ENCODE assay signal across 17 cellular contexts in genomic region chr17:36706437-36706731, GRCh38.
"Had no signal": no experiment of that assay in that cellular context is flagged by ENCODE, and none has a peak within 500 bp of the region (broad histone marks: within the 10 kb centered on the region; RNA-seq: fewer than 3 reads in every experiment).

No MANE protein-coding gene starts in this region.

- H3K9me3 Mint-ChIP-seq: activated CD4-positive, alpha-beta memory T cell treated with anti-CD3 and anti-CD28 coated beads for 36 hours; activated CD4-positive, alpha-beta T cell treated with anti-CD3 and anti-CD28 coated beads, Interleukin-2, amount 10 ng/mL, durations not matched to agents 24 days and 14 days; activated naive CD4-positive, alpha-beta T cell treated with anti-CD3 and anti-CD28 coated beads, Interleukin-2, amount 50 U/mL, for 24 hours; activated naive CD8-positive, alpha-beta T cell treated with anti-CD3 and anti-CD28 coated beads, Interleukin-2, amount 50 U/mL, for 24 hours; activated T-cell treated with anti-CD3 and anti-CD28 coated beads, Interleukin-2, amount 50 U/mL, for 4 hours; activated T-helper 17 cell treated with anti-CD3 and anti-CD28 coated beads, Interleukin-2, amount 50 U/mL, for 72 hours; central memory CD8-positive, alpha-beta T cell had no signal

- H3K36me3 ChIP-seq: breast epithelium, esophagus muscularis mucosa, left lung, lower lobe of right lung, suprapubic skin, tibial artery, upper lobe of right lung had no signal

- H3K4me1 ChIP-seq: breast epithelium, foreskin keratinocyte, left lung, lower lobe of right lung, upper lobe of right lung had no signal

- H3K4me3 ChIP-seq: breast epithelium, esophagus muscularis mucosa, left lung, lower lobe of right lung, suprapubic skin, tibial artery, upper lobe of right lung had no signal

- H3K27ac Mint-ChIP-seq: activated CD4-positive, alpha-beta memory T cell treated with anti-CD3 and anti-CD28 coated beads for 36 hours; activated CD4-positive, alpha-beta T cell treated with anti-CD3 and anti-CD28 coated beads, Interleukin-2, amount 10 ng/mL, durations not matched to agents 24 days and 14 days; activated naive CD4-positive, alpha-beta T cell treated with anti-CD3 and anti-CD28 coated beads, Interleukin-2, amount 50 U/mL, for 24 hours; activated naive CD8-positive, alpha-beta T cell treated with anti-CD3 and anti-CD28 coated beads, Interleukin-2, amount 50 U/mL, for 24 hours; activated T-helper 17 cell treated with anti-CD3 and anti-CD28 coated beads, Interleukin-2, amount 50 U/mL, for 72 hours; naive B cell had no signal

- H3K27ac ChIP-seq: breast epithelium, esophagus muscularis mucosa, foreskin keratinocyte, left lung, lower lobe of right lung, suprapubic skin, tibial artery, upper lobe of right lung had no signal

- DNase-seq: left lung, lower lobe of right lung, naive B cell, right cardiac atrium, tibial artery, upper lobe of right lung had no signal

- H3K4me1 Mint-ChIP-seq: activated CD4-positive, alpha-beta T cell treated with anti-CD3 and anti-CD28 coated beads, Interleukin-2, amount 10 ng/mL, durations not matched to agents 24 days and 14 days; activated naive CD4-positive, alpha-beta T cell treated with anti-CD3 and anti-CD28 coated beads, Interleukin-2, amount 50 U/mL, for 24 hours; activated naive CD8-positive, alpha-beta T cell treated with anti-CD3 and anti-CD28 coated beads, Interleukin-2, amount 50 U/mL, for 24 hours; activated T-helper 17 cell treated with anti-CD3 and anti-CD28 coated beads, Interleukin-2, amount 50 U/mL, for 72 hours; central memory CD8-positive, alpha-beta T cell had no signal

- H3K9me3 ChIP-seq: breast epithelium, esophagus muscularis mucosa, left lung, lower lobe of right lung, suprapubic skin, tibial artery, upper lobe of right lung had no signal

- H3K4me3 Mint-ChIP-seq: activated CD4-positive, alpha-beta memory T cell treated with anti-CD3 and anti-CD28 coated beads for 36 hours; activated CD4-positive, alpha-beta T cell treated with anti-CD3 and anti-CD28 coated beads, Interleukin-2, amount 10 ng/mL, durations not matched to agents 24 days and 14 days; activated naive CD4-positive, alpha-beta T cell treated with anti-CD3 and anti-CD28 coated beads, Interleukin-2, amount 50 U/mL, for 24 hours; activated naive CD8-positive, alpha-beta T cell treated with anti-CD3 and anti-CD28 coated beads, Interleukin-2, amount 50 U/mL, for 24 hours; activated T-cell treated with anti-CD3 and anti-CD28 coated beads, Interleukin-2, amount 50 U/mL, for 4 hours; activated T-helper 17 cell treated with anti-CD3 and anti-CD28 coated beads, Interleukin-2, amount 50 U/mL, for 72 hours; central memory CD8-positive, alpha-beta T cell; naive B cell had no signal

- H3K36me3 Mint-ChIP-seq: activated CD4-positive, alpha-beta memory T cell treated with anti-CD3 and anti-CD28 coated beads for 36 hours; activated naive CD4-positive, alpha-beta T cell treated with anti-CD3 and anti-CD28 coated beads, Interleukin-2, amount 50 U/mL, for 24 hours had no signal
